Comparison of ENCODE assay signal across 31 cellular contexts in genomic region chr10:84311596-84311995, GRCh38.
"Had no signal": no experiment of that assay in that cellular context is flagged by ENCODE, and none has a peak within 500 bp of the region (broad histone marks: within the 10 kb centered on the region; RNA-seq: fewer than 3 reads in every experiment).

No MANE protein-coding gene starts in this region.

- H3K4me3 Mint-ChIP-seq: natural killer cell; nephron; neural progenitor cell; stimulated activated memory B cell treated with anti-CD40 and anti-IgM and Interleukin-4, amounts not matched to agents 10 μg/mL and 1 μg/mL and 100 μg/mL, for 72 hours; stimulated activated naive CD8-positive, alpha-beta T cell treated with anti-CD3 and anti-CD28 coated beads, Interleukin-15, amount 100 ng/mL, for 72 hours; type B pancreatic cell had no signal

- H3K4me3 ChIP-seq: neural progenitor cell, ovary, psoas muscle, skin epidermis, smooth muscle cell, spleen, suprapubic skin, testis, tibial artery, transverse colon, upper lobe of right lung, uterus had no signal

- H3K27ac ChIP-seq: neural progenitor cell, ovary, psoas muscle, skin epidermis, spleen, suprapubic skin, testis, tibial artery, transverse colon, upper lobe of right lung, uterus had no signal

- H2AFZ ChIP-seq: neural progenitor cell had no signal

- H3K4me2 ChIP-seq: neural progenitor cell, smooth muscle cell had no signal

- H3K79me2 ChIP-seq: parathyroid adenoma had no signal

- H3K27me3 ChIP-seq: neural progenitor cell, ovary, suprapubic skin, testis, transverse colon, upper lobe of right lung, uterus had no signal

- H3K9me3 ChIP-seq: ovary, psoas muscle, spleen, suprapubic skin, testis, tibial artery, transverse colon, upper lobe of right lung, uterus had no signal

- H3K27me3 Mint-ChIP-seq: progenitor cell of endocrine pancreas; stimulated activated naive CD8-positive, alpha-beta T cell treated with anti-CD3 and anti-CD28 coated beads, Interleukin-15, amount 100 ng/mL, for 72 hours had no signal

- H3K9ac ChIP-seq: neural progenitor cell, parathyroid adenoma had no signal

- H3K9me3 Mint-ChIP-seq: natural killer cell; nephron; neural progenitor cell; stimulated activated memory B cell treated with anti-CD40 and anti-IgM and Interleukin-4, amounts not matched to agents 10 μg/mL and 1 μg/mL and 100 μg/mL, for 72 hours; type B pancreatic cell had no signal

- DNase-seq: natural killer cell; occipital lobe; ovary; posterior cingulate gyrus; psoas muscle; right cardiac atrium; spleen; stimulated activated CD4-positive, alpha-beta T cell treated with anti-CD3 and anti-CD28 coated beads, Interleukin-12 subunit alpha, Interleukin-12 subunit beta, amount 100 ng/mL, for 4 hours; stimulated activated CD4-positive, alpha-beta T cell treated with anti-CD3 and anti-CD28 coated beads, Interleukin-1b, Interleukin-23, amount 100 ng/mL, for 48 hours; stimulated activated CD4-positive, alpha-beta T cell treated with anti-CD3 and anti-CD28 coated beads, Interleukin-4, amount 100 ng/mL, for 1 hour; stimulated activated CD4-positive, alpha-beta T cell treated with anti-CD3 and anti-CD28 coated beads, Interleukin-4, amount 100 ng/mL, for 4 hours; stimulated activated CD8-positive, alpha-beta memory T cell treated with anti-CD3 and anti-CD28 coated beads, Interleukin-4, amount 100 ng/mL, for 48 hours; stimulated activated naive CD4-positive, alpha-beta T cell; stimulated activated naive CD8-positive, alpha-beta T cell treated with anti-CD3 and anti-CD28 coated beads, Interleukin-15, amount 100 ng/mL, for 72 hours; stimulated activated naive CD8-positive, alpha-beta T cell treated with anti-CD3 and anti-CD28 coated beads, Interleukin-15, Interleukin-2, amounts not matched to agents 100 U/mL and 50 U/mL, for 24 hours; substantia nigra; testis; tibial artery; transverse colon; upper lobe of right lung; uterus had no signal

- H3K36me3 Mint-ChIP-seq: natural killer cell; neural progenitor cell; stimulated activated memory B cell treated with anti-CD40 and anti-IgM and Interleukin-4, amounts not matched to agents 10 μg/mL and 1 μg/mL and 100 μg/mL, for 72 hours; type B pancreatic cell had no signal

- H3K27ac Mint-ChIP-seq: natural killer cell; nephron; neural progenitor cell; progenitor cell of endocrine pancreas; stimulated activated memory B cell treated with anti-CD40 and anti-IgM and Interleukin-4, amounts not matched to agents 10 μg/mL and 1 μg/mL and 100 μg/mL, for 72 hours; stimulated activated naive CD8-positive, alpha-beta T cell treated with anti-CD3 and anti-CD28 coated beads, Interleukin-15, amount 100 ng/mL, for 72 hours; type B pancreatic cell had no signal

- H3K4me1 ChIP-seq: neural progenitor cell, psoas muscle, testis, uterus had no signal

- ATAC-seq: natural killer cell; psoas muscle; right cardiac atrium; sciatic nerve; stimulated activated memory B cell treated with anti-CD40 and anti-IgM and Interleukin-4, amounts not matched to agents 10 μg/mL and 1 μg/mL and 100 μg/mL, for 72 hours; stimulated activated naive CD8-positive, alpha-beta T cell treated with anti-CD3 and anti-CD28 coated beads, Interleukin-15, amount 100 ng/mL, for 72 hours; stimulated activated naive CD8-positive, alpha-beta T cell treated with anti-CD3 and anti-CD28 coated beads, Interleukin-15, Interleukin-2, amounts not matched to agents 100 U/mL and 50 U/mL, for 24 hours; upper lobe of right lung had no signal

- H3K36me3 ChIP-seq: neural progenitor cell, ovary, spleen, suprapubic skin, tibial artery, transverse colon, upper lobe of right lung, uterus had no signal
